ENCODE assay signal across 21 cellular contexts in the genomic region with DNA sequence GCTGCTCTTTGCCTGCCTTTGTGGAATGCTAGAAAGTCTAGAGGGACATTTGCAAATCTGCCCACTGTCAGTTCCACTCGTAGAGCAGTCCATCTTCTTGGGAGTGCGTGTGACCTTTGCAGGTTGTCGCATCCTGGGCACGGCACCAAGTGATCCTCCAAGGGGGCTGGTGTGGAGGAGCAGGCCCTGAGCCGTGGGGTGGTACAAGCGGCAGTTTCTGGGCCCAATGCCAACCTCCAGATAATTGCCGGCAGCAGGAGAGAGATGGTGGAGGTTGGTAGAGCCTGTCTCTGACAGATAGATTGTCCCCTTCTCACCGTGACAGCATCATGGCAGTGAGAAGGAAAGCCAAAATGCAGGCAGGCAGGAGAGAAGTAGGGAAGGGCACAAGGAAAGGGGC.
DNase-seq lines count a peak whose midpoint lies in the region; ATAC-seq and TF ChIP-seq lines count a peak whose summit lies in the region.
"Had no signal": no experiment of that assay in that cellular context is flagged by ENCODE, and none has a peak within 500 bp of the region (broad histone marks: within the 10 kb centered on the region; RNA-seq: fewer than 3 reads in every experiment).

No MANE protein-coding gene starts in this region.

- no peaks in the 10 kb centered on the region for H3K36me3 Mint-ChIP-seq in brain
- H3K36me3 Mint-ChIP-seq: activated CD8-positive, alpha-beta memory T cell treated with anti-CD3 and anti-CD28 coated beads, Interleukin-2, amount 10 ng/mL, durations not matched to agents 7 days and 5 days; naive thymus-derived CD8-positive, alpha-beta T cell had no signal

- no peaks in the 10 kb centered on the region for H3K9me3 Mint-ChIP-seq in brain
- H3K9me3 Mint-ChIP-seq: activated naive CD8-positive, alpha-beta T cell treated with anti-CD3 and anti-CD28 coated beads, Interleukin-2, amount 50 U/mL, for 24 hours; activated T-helper 2 cell treated with anti-CD3 and anti-CD28 coated beads, Interferon-gamma antibody, Interleukin-2, Interleukin-4, amounts not matched to agents 10 μg/mL and 5 μg/mL and 100 μg/mL, durations not matched to agents 14 hours and 24 hours and 36 hours; stimulated activated naive CD8-positive, alpha-beta T cell treated with anti-CD3 and anti-CD28 coated beads, Interleukin-15, Interleukin-2, amounts not matched to agents 100 ng/mL and 50 ng/mL, for 24 hours had no signal

- H3K27ac Mint-ChIP-seq in brain: peak overlapping the region in 4 of 5 experiments; percentile 62 to 93 (median 87)
- H3K27ac Mint-ChIP-seq: activated CD4-positive, alpha-beta T cell treated with anti-CD3 and anti-CD28 coated beads for 36 hours; activated CD8-positive, alpha-beta memory T cell treated with anti-CD3 and anti-CD28 coated beads, Interleukin-2, amount 10 ng/mL, durations not matched to agents 7 days and 5 days; activated naive CD8-positive, alpha-beta T cell treated with anti-CD3 and anti-CD28 coated beads, Interleukin-2, amount 50 U/mL, for 24 hours; activated T-helper 2 cell treated with anti-CD3 and anti-CD28 coated beads, Interferon-gamma antibody, Interleukin-2, Interleukin-4, amounts not matched to agents 10 μg/mL and 5 μg/mL and 100 μg/mL, durations not matched to agents 14 hours and 24 hours and 36 hours; naive thymus-derived CD8-positive, alpha-beta T cell; stimulated activated naive CD8-positive, alpha-beta T cell treated with anti-CD3 and anti-CD28 coated beads, Interleukin-15, Interleukin-2, amounts not matched to agents 100 ng/mL and 50 ng/mL, for 24 hours had no signal

- POLR2A ChIA-PET in RWPE1 (lab: Yijun Ruan, JAX; ENCODE audit: low non-redundant PET): no interaction called here

- H3K27ac ChIP-seq in RWPE1: no peak overlapping the region
- H3K27ac ChIP-seq: breast epithelium, KMS-11, parathyroid adenoma had no signal

- ATAC-seq in GM21381 (IDR thresholded peaks at IDR 0.05; ENCODE audit: unreplicated experiment): no peak
- ATAC-seq: activated CD4-positive, alpha-beta T cell treated with anti-CD3 and anti-CD28 coated beads for 36 hours; activated CD8-positive, alpha-beta memory T cell treated with anti-CD3 and anti-CD28 coated beads, Interleukin-2, amount 10 ng/mL, durations not matched to agents 7 days and 5 days; activated naive CD8-positive, alpha-beta T cell treated with anti-CD3 and anti-CD28 coated beads, Interleukin-2, amount 50 U/mL, for 24 hours; naive thymus-derived CD8-positive, alpha-beta T cell had no signal

- TF ChIP-seq CTCF in brain (conservative IDR thresholded peaks at IDR 0.05) (no peak), RWPE1 (conservative IDR thresholded peaks at IDR 0.05; ENCODE audit: low read depth) (no peak)

- CTCF ChIA-PET in RWPE1 (lab: Yijun Ruan, JAX): no interaction called here

- H3K27me3 Mint-ChIP-seq in brain: no peaks in the 10 kb centered on the region

- peak overlapping the region in 1 of 5 experiments; percentile 14 for H3K4me3 Mint-ChIP-seq in brain
- H3K4me3 Mint-ChIP-seq: activated CD4-positive, alpha-beta T cell treated with anti-CD3 and anti-CD28 coated beads for 36 hours; activated CD8-positive, alpha-beta memory T cell treated with anti-CD3 and anti-CD28 coated beads, Interleukin-2, amount 10 ng/mL, durations not matched to agents 7 days and 5 days; activated naive CD8-positive, alpha-beta T cell treated with anti-CD3 and anti-CD28 coated beads, Interleukin-2, amount 50 U/mL, for 24 hours; naive thymus-derived CD8-positive, alpha-beta T cell; stimulated activated naive CD8-positive, alpha-beta T cell treated with anti-CD3 and anti-CD28 coated beads, Interleukin-15, Interleukin-2, amounts not matched to agents 100 ng/mL and 50 ng/mL, for 24 hours had no signal

- peaks cover 48% of the 10 kb centered on the region for H3K4me1 Mint-ChIP-seq in brain
- H3K4me1 Mint-ChIP-seq: activated CD4-positive, alpha-beta T cell treated with anti-CD3 and anti-CD28 coated beads for 36 hours; activated CD8-positive, alpha-beta memory T cell treated with anti-CD3 and anti-CD28 coated beads, Interleukin-2, amount 10 ng/mL, durations not matched to agents 7 days and 5 days; activated naive CD8-positive, alpha-beta T cell treated with anti-CD3 and anti-CD28 coated beads, Interleukin-2, amount 50 U/mL, for 24 hours; naive thymus-derived CD8-positive, alpha-beta T cell had no signal

- DNase-seq in DMS79 (lab: John Stamatoyannopoulos, UW) (peak; percentile 66), NCI-H1417 (lab: John Stamatoyannopoulos, UW) (peak in 2 of 3 experiments; percentile 76 to 91), NCI-H345 (lab: John Stamatoyannopoulos, UW) (peak; percentile 88), NCI-H510A treated with DMSO at 0.1 percent for 48 hours (lab: John Stamatoyannopoulos, UW) (no peak), RWPE1 (ENCODE audit: low spot score) (no peak)
- no peak for DNase-seq in stimulated activated CD4-positive, alpha-beta T cell treated with anti-CD3 and anti-CD28 coated beads, Interleukin-4, amount 100 ng/mL, for 1 hour
- DNase-seq: activated CD4-positive, alpha-beta T cell treated with anti-CD3 and anti-CD28 coated beads for 36 hours; activated CD8-positive, alpha-beta memory T cell treated with anti-CD3 and anti-CD28 coated beads, Interleukin-2, amount 10 ng/mL, durations not matched to agents 7 days and 5 days; activated naive CD8-positive, alpha-beta T cell treated with anti-CD3 and anti-CD28 coated beads, Interleukin-2, amount 50 U/mL, for 24 hours; foreskin fibroblast; mesenchymal stem cell; naive thymus-derived CD8-positive, alpha-beta T cell; RPMI8226; trophoblast cell had no signal

Comparison
In these comparisons a context has a peak if more than half of its experiments do, and no peak if none do; other contexts are left out.
1. DNase-seq: peak in DMS79 (single experiment), NCI-H1417 (2 of 3) and NCI-H345 (single experiment); none in stimulated activated CD4-positive, alpha-beta T cell treated with anti-CD3 and anti-CD28 coated beads, Interleukin-4, amount 100 ng/mL, for 1 hour (single experiment), NCI-H510A treated with DMSO at 0.1 percent for 48 hours (single experiment) and RWPE1 (single experiment).